27 cellular contexts compared by ENCODE assay signal in the genomic region with DNA sequence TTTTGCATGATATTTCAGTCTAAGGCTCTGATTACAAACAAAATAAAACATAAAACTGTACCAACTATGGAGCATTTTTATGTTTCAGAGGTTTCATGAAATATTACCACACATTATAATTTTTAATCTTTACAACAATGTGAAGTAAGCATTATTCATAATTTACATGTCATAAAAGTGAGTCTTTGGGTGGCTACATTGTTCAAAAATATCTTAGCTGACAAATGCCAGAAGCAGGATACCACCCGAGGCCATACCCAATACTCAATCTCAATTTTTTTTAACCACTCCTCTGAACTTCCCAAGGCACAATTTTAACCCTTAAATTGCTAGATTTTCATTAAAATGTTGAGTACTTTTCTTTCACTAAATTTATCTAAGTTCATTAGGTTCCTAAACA.
"Had no signal": no experiment of that assay in that cellular context is flagged by ENCODE, and none has a peak within 500 bp of the region (broad histone marks: within the 10 kb centered on the region; RNA-seq: fewer than 3 reads in every experiment).

No MANE protein-coding gene starts in this region.

- H3K9me3 ChIP-seq: testis, thoracic aorta, thyroid gland, tibial artery, transverse colon, upper lobe of left lung, upper lobe of right lung, uterus, vagina had no signal

- H3K4me3 ChIP-seq: stomach, suprapubic skin, testis, thoracic aorta, thyroid gland, tibial artery, tibial nerve, transverse colon, upper lobe of left lung, upper lobe of right lung, uterus, vagina had no signal

- H3K36me3 ChIP-seq: stomach, suprapubic skin, thoracic aorta, thyroid gland, tibial artery, tibial nerve, transverse colon, upper lobe of left lung, upper lobe of right lung, uterus, vagina had no signal

- H3K9me3 Mint-ChIP-seq: type B pancreatic cell had no signal

- ATAC-seq: stimulated activated memory B cell treated with anti-CD40 and anti-IgM and Interleukin-4, amounts not matched to agents 10 μg/mL and 1 μg/mL and 100 μg/mL, for 72 hours; stimulated activated naive B cell treated with anti-CD40 and anti-IgM and Interleukin-4, amounts not matched to agents 10 μg/mL and 1 μg/mL and 100 μg/mL, for 72 hours; stimulated activated naive CD8-positive, alpha-beta T cell treated with anti-CD3 and anti-CD28 coated beads, Interleukin-15, amount 100 ng/mL, for 72 hours; stimulated activated naive CD8-positive, alpha-beta T cell treated with anti-CD3 and anti-CD28 coated beads, Interleukin-15, Interleukin-2, amounts not matched to agents 100 U/mL and 50 U/mL, for 24 hours; upper lobe of right lung had no signal

- H3K4me1 Mint-ChIP-seq: stimulated activated memory B cell treated with anti-CD40 and anti-IgM and Interleukin-4, amounts not matched to agents 10 μg/mL and 1 μg/mL and 100 μg/mL, for 72 hours; stimulated activated naive B cell treated with anti-CD40 and anti-IgM and Interleukin-4, amounts not matched to agents 10 μg/mL and 1 μg/mL and 100 μg/mL, for 72 hours; stimulated activated naive CD8-positive, alpha-beta T cell treated with anti-CD3 and anti-CD28 coated beads, Interleukin-15, amount 100 ng/mL, for 72 hours had no signal

- H3K27ac ChIP-seq: stomach, suprapubic skin, testis, thoracic aorta, thyroid gland, tibial artery, tibial nerve, transverse colon, upper lobe of left lung, upper lobe of right lung, uterus, vagina had no signal

- H3K27ac Mint-ChIP-seq: stimulated activated memory B cell treated with anti-CD40 and anti-IgM and Interleukin-4, amounts not matched to agents 10 μg/mL and 1 μg/mL and 100 μg/mL, for 72 hours; stimulated activated naive B cell treated with anti-CD40 and anti-IgM and Interleukin-4, amounts not matched to agents 10 μg/mL and 1 μg/mL and 100 μg/mL, for 72 hours; stimulated activated naive CD8-positive, alpha-beta T cell treated with anti-CD3 and anti-CD28 coated beads, Interleukin-15, amount 100 ng/mL, for 72 hours; stimulated activated naive CD8-positive, alpha-beta T cell treated with anti-CD3 and anti-CD28 coated beads, Interleukin-15, Interleukin-2, amounts not matched to agents 100 ng/mL and 50 ng/mL, for 24 hours; type B pancreatic cell had no signal

- H3K4me3 Mint-ChIP-seq: stimulated activated memory B cell treated with anti-CD40 and anti-IgM and Interleukin-4, amounts not matched to agents 10 μg/mL and 1 μg/mL and 100 μg/mL, for 72 hours; stimulated activated naive B cell treated with anti-CD40 and anti-IgM and Interleukin-4, amounts not matched to agents 10 μg/mL and 1 μg/mL and 100 μg/mL, for 72 hours; stimulated activated naive CD8-positive, alpha-beta T cell treated with anti-CD3 and anti-CD28 coated beads, Interleukin-15, amount 100 ng/mL, for 72 hours; stimulated activated naive CD8-positive, alpha-beta T cell treated with anti-CD3 and anti-CD28 coated beads, Interleukin-15, Interleukin-2, amounts not matched to agents 100 ng/mL and 50 ng/mL, for 24 hours; type B pancreatic cell had no signal

- H3K27me3 ChIP-seq: stomach, suprapubic skin, testis, thyroid gland, tibial artery, tibial nerve, transverse colon, upper lobe of left lung, upper lobe of right lung, uterus, vagina had no signal

- H3K36me3 Mint-ChIP-seq: stimulated activated memory B cell treated with anti-CD40 and anti-IgM and Interleukin-4, amounts not matched to agents 10 μg/mL and 1 μg/mL and 100 μg/mL, for 72 hours; stimulated activated naive B cell treated with anti-CD40 and anti-IgM and Interleukin-4, amounts not matched to agents 10 μg/mL and 1 μg/mL and 100 μg/mL, for 72 hours; type B pancreatic cell had no signal

- DNase-seq: stimulated activated CD4-positive, alpha-beta T cell treated with anti-CD3 and anti-CD28 coated beads, Interleukin-2, amount 100 ng/mL, for 48 hours; stimulated activated CD4-positive, alpha-beta T cell treated with anti-CD3 and anti-CD28 coated beads, Interleukin-4, amount 100 ng/mL, for 1 hour; stimulated activated CD4-positive, alpha-beta T cell treated with anti-CD3 and anti-CD28 coated beads, Interleukin-4, amount 100 ng/mL, for 24 hours; stimulated activated CD4-positive, alpha-beta T cell treated with anti-CD3 and anti-CD28 coated beads, Interleukin-4, amount 100 ng/mL, for 4 hours; stimulated activated CD8-positive, alpha-beta memory T cell treated with anti-CD3 and anti-CD28 coated beads, Interleukin-4, amount 100 ng/mL, for 48 hours; stimulated activated naive B cell treated with anti-CD40 and anti-IgM and Interleukin-4, amounts not matched to agents 10 μg/mL and 1 μg/mL and 100 μg/mL, for 72 hours; stimulated activated naive CD4-positive, alpha-beta T cell; stimulated activated naive CD4-positive, alpha-beta T cell treated with Interleukin-2 at 50 U/mL for 16 hours; stimulated activated naive CD8-positive, alpha-beta T cell treated with anti-CD3 and anti-CD28 coated beads, Interleukin-15, amount 100 ng/mL, for 72 hours; stimulated activated naive CD8-positive, alpha-beta T cell treated with anti-CD3 and anti-CD28 coated beads, Interleukin-15, Interleukin-2, amounts not matched to agents 100 U/mL and 50 U/mL, for 24 hours; stomach; substantia nigra; testis; thyroid gland; tibial artery; transverse colon; trophoblast cell; upper lobe of left lung; upper lobe of right lung; uterus had no signal

- H3K4me1 ChIP-seq: stomach, suprapubic skin, testis, tibial artery, tibial nerve, transverse colon, upper lobe of left lung, upper lobe of right lung, uterus, vagina had no signal
